In genomic region chr13:57409656-57410055, GRCh38 we compare ENCODE assay signal across 24 cellular contexts.
DNase-seq lines count a peak whose midpoint lies in the region; ATAC-seq and TF ChIP-seq lines count a peak whose summit lies in the region.
"Had no signal": no experiment of that assay in that cellular context is flagged by ENCODE, and none has a peak within 500 bp of the region (broad histone marks: within the 10 kb centered on the region; RNA-seq: fewer than 3 reads in every experiment).

No MANE protein-coding gene starts in this region.

- no peak for ATAC-seq in GM23338
- ATAC-seq in upper lobe of right lung: peak; percentile 16
- ATAC-seq: A549, GM12878, Panc1 had no signal

- no peak for TF ChIP-seq CTCF in GM23338 (conservative IDR thresholded peaks at IDR 0.05; ENCODE audit: low read depth in 2 of 2)
- TF ChIP-seq CTCF in dorsolateral prefrontal cortex (IDR thresholded peaks at IDR 0.05 in 54 of 56, conservative IDR thresholded peaks at IDR 0.05 in 2 of 56; ENCODE audit: low read depth in 1 of 56, partially characterized antibody in 56 of 56): no peak
- no peak for TF ChIP-seq CTCF in nephron progenitor cell (IDR thresholded peaks at IDR 0.05)
- no peak for TF ChIP-seq CTCF in upper lobe of right lung (IDR thresholded peaks at IDR 0.05)
- TF ChIP-seq CTCF in uterus (IDR thresholded peaks at IDR 0.05): no peak

- H3K4me1 ChIP-seq in GM23338 (ENCODE audit: insufficient read depth) (0 out of 2 replicates have a peak, but pooled peaks cover under 1% of the 10 kb centered on the region), upper lobe of right lung (no peaks in the 10 kb centered on the region), uterus (no peaks in the 10 kb centered on the region)
- H3K4me1 ChIP-seq: A549, HAP-1, SJCRH30 had no signal

- H2AFZ ChIP-seq in GM23338: peak overlapping the region; percentile 20; the same call in 1 of the 2 replicates

- no peak overlapping the region for H3K27ac Mint-ChIP-seq in GM23338
- peak overlapping the region; percentile 85 for H3K27ac Mint-ChIP-seq in nephron progenitor cell
- H3K27ac Mint-ChIP-seq: B cell; CD4-positive, CD25-positive, alpha-beta regulatory T cell had no signal

- no peaks in the 10 kb centered on the region for H3K9me2 ChIP-seq in GM23338 (ENCODE audit: insufficient read depth)

- no peak overlapping the region for H3K4me2 ChIP-seq in GM23338
- H3K4me2 ChIP-seq: A549, KMS-11 had no signal

- no peaks in the 10 kb centered on the region for H3K36me3 ChIP-seq in GM23338 (ENCODE audit: insufficient read depth)
- no peaks in the 10 kb centered on the region for H3K36me3 ChIP-seq in upper lobe of right lung
- H3K36me3 ChIP-seq in uterus: no peaks in the 10 kb centered on the region
- H3K36me3 ChIP-seq: HAP-1, SJCRH30 had no signal

- H3K79me2 ChIP-seq in GM23338 (replicated peaks; ENCODE audit: insufficient read depth): no peaks in the 10 kb centered on the region

- H3K27me3 ChIP-seq in GM23338 (ENCODE audit: insufficient read depth) (no peaks in the 10 kb centered on the region), dorsolateral prefrontal cortex (no peaks in the 10 kb centered on the region), upper lobe of right lung (no peaks in the 10 kb centered on the region), uterus (no peaks in the 10 kb centered on the region)
- H3K27me3 ChIP-seq: SJCRH30 had no signal

- H4K20me1 ChIP-seq in GM23338 (replicated peaks; ENCODE audit: insufficient read depth): no peaks in the 10 kb centered on the region

- no peaks in the 10 kb centered on the region for H3F3A ChIP-seq in GM23338 (replicated peaks; ENCODE audit: low read depth)

- no peak overlapping the region for H3K27ac ChIP-seq in GM23338 (ENCODE audit: low read depth)
- peak overlapping the region in 54 of 59 donors; percentile 4 to 92 (median 79) for H3K27ac ChIP-seq in dorsolateral prefrontal cortex
- no peak overlapping the region for H3K27ac ChIP-seq in upper lobe of right lung
- no peak overlapping the region for H3K27ac ChIP-seq in uterus
- H3K27ac ChIP-seq: A549, KMS-11, SJCRH30 had no signal

- H3K27me3 Mint-ChIP-seq in GM23338 (ENCODE audit: insufficient read depth, low read depth, poor library complexity) (peaks cover 4% of the 10 kb centered on the region), nephron progenitor cell (ENCODE audit: low read depth, poor library complexity) (peaks cover 3% of the 10 kb centered on the region)
- H3K27me3 Mint-ChIP-seq: B cell; CD4-positive, CD25-positive, alpha-beta regulatory T cell had no signal

- no peaks in the 10 kb centered on the region for H3K36me3 Mint-ChIP-seq in GM23338 (ENCODE audit: low read depth)
- H3K36me3 Mint-ChIP-seq in nephron progenitor cell (ENCODE audit: low read depth): no peaks in the 10 kb centered on the region
- H3K36me3 Mint-ChIP-seq: CD4-positive, CD25-positive, alpha-beta regulatory T cell had no signal

- intact Hi-C loops in dorsolateral prefrontal cortex (cut with DNase I): no loop called here
- intact Hi-C loops in upper lobe of right lung (cut with DNase I): no loop called here
- intact Hi-C loops in uterus (cut with DNase I; ENCODE audit: low total_unique reads): no loop called here

- H3K4me3 ChIP-seq in GM23338 (no peak overlapping the region), dorsolateral prefrontal cortex (peak overlapping the region in 4 of 59 donors; percentile 5 to 22 (median 13)), upper lobe of right lung (no peak overlapping the region), uterus (no peak overlapping the region)
- H3K4me3 ChIP-seq: A549, GM12878, HAP-1, SJCRH30 had no signal

- H3K4me3 Mint-ChIP-seq in GM23338 (no peak overlapping the region), nephron progenitor cell (no peak overlapping the region)
- H3K4me3 Mint-ChIP-seq: B cell; CD4-positive, CD25-positive, alpha-beta regulatory T cell had no signal

- H3K9me3 ChIP-seq in upper lobe of right lung (no peaks in the 10 kb centered on the region), uterus (no peaks in the 10 kb centered on the region)
- H3K9me3 ChIP-seq: A549, HAP-1, SJCRH30 had no signal

- no peaks in the 10 kb centered on the region for H3K9me3 Mint-ChIP-seq in GM23338
- H3K9me3 Mint-ChIP-seq in nephron progenitor cell: no peaks in the 10 kb centered on the region

- H3K4me1 Mint-ChIP-seq in GM23338 (peaks cover 8% of the 10 kb centered on the region), nephron progenitor cell (peaks cover 23% of the 10 kb centered on the region)
- H3K4me1 Mint-ChIP-seq: B cell; CD4-positive, CD25-positive, alpha-beta regulatory T cell had no signal

- TF ChIP-seq POLR2A in uterus (IDR thresholded peaks at IDR 0.05): no peak

- DNase-seq in GM23338 (ENCODE audit: low spot score) (no peak), dorsolateral prefrontal cortex (no peak), nephron progenitor cell (peak; percentile 18), upper lobe of right lung (no peak), RKO (ENCODE audit: low spot score) (no peak), uterus (no peak), NCI-H82 (lab: John Stamatoyannopoulos, UW) (no peak)
- DNase-seq: CD4-positive, CD25-positive, alpha-beta regulatory T cell; COR-L47; DMS 273 treated with DMSO at 0.1 percent for 48 hours; DMS79 treated with DMSO at 0.1 percent for 48 hours; IMR-90; NCI-H1105; NCI-H2029 treated with DMSO at 0.1 percent for 48 hours; NCI-H226; NCI-H524; NCI-H774; SJCRH30 had no signal

TF ChIP-seq in GM23338, 12 proteins besides CTCF, POLR2A, EP300 and RAD21 (continues in another document):
- no peak for TF ChIP-seq POLR2AphosphoS5 (IDR thresholded peaks at IDR 0.05; ENCODE audit: low read depth)
- no peak for TF ChIP-seq NANOG (IDR thresholded peaks at IDR 0.05; ENCODE audit: borderline replicate concordance)
- TF ChIP-seq ZNF114 (CRISPR knock-in tag; IDR thresholded peaks at IDR 0.05): no peak
- no peak for TF ChIP-seq STAT1 (IDR thresholded peaks at IDR 0.05; ENCODE audit: unreplicated experiment)
- TF ChIP-seq EZH2 (IDR thresholded peaks at IDR 0.05; ENCODE audit: low read depth, unreplicated experiment): no peak
- TF ChIP-seq EZH2phosphoT487 (IDR thresholded peaks at IDR 0.05; ENCODE audit: unreplicated experiment): no peak
- TF ChIP-seq, protein P1, sequence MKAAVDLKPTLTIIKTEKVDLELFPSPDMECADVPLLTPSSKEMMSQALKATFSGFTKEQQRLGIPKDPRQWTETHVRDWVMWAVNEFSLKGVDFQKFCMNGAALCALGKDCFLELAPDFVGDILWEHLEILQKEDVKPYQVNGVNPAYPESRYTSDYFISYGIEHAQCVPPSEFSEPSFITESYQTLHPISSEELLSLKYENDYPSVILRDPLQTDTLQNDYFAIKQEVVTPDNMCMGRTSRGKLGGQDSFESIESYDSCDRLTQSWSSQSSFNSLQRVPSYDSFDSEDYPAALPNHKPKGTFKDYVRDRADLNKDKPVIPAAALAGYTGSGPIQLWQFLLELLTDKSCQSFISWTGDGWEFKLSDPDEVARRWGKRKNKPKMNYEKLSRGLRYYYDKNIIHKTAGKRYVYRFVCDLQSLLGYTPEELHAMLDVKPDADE (IDR thresholded peaks at IDR 0.05): no peak
- no peak for TF ChIP-seq CREB1 (CRISPR knock-in tag; IDR thresholded peaks at IDR 0.05; ENCODE audit: low read depth)
- TF ChIP-seq JUNB (IDR thresholded peaks at IDR 0.05; ENCODE audit: unreplicated experiment): no peak
- no peak for TF ChIP-seq ZNF331 (CRISPR knock-in tag; IDR thresholded peaks at IDR 0.05; ENCODE audit: low read depth)
- TF ChIP-seq, protein P2, sequence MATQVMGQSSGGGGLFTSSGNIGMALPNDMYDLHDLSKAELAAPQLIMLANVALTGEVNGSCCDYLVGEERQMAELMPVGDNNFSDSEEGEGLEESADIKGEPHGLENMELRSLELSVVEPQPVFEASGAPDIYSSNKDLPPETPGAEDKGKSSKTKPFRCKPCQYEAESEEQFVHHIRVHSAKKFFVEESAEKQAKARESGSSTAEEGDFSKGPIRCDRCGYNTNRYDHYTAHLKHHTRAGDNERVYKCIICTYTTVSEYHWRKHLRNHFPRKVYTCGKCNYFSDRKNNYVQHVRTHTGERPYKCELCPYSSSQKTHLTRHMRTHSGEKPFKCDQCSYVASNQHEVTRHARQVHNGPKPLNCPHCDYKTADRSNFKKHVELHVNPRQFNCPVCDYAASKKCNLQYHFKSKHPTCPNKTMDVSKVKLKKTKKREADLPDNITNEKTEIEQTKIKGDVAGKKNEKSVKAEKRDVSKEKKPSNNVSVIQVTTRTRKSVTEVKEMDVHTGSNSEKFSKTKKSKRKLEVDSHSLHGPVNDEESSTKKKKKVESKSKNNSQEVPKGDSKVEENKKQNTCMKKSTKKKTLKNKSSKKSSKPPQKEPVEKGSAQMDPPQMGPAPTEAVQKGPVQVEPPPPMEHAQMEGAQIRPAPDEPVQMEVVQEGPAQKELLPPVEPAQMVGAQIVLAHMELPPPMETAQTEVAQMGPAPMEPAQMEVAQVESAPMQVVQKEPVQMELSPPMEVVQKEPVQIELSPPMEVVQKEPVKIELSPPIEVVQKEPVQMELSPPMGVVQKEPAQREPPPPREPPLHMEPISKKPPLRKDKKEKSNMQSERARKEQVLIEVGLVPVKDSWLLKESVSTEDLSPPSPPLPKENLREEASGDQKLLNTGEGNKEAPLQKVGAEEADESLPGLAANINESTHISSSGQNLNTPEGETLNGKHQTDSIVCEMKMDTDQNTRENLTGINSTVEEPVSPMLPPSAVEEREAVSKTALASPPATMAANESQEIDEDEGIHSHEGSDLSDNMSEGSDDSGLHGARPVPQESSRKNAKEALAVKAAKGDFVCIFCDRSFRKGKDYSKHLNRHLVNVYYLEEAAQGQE (IDR thresholded peaks at IDR 0.05; ENCODE audit: unreplicated experiment): no peak

Comparison
In these comparisons a context has a peak if more than half of its experiments do, and no peak if none do; other contexts are left out.
1. H3K27ac ChIP-seq: peak in dorsolateral prefrontal cortex (54 of 59); none in GM23338 (single experiment), upper lobe of right lung (single experiment) and uterus (0 of 2).